24 cellular contexts compared by ENCODE assay signal in genomic region chr4:92566284-92566683, GRCh38.
"Had no signal": no experiment of that assay in that cellular context is flagged by ENCODE, and none has a peak within 500 bp of the region (broad histone marks: within the 10 kb centered on the region; RNA-seq: fewer than 3 reads in every experiment).

No MANE protein-coding gene starts in this region.

- ATAC-seq: esophagus mucosa; gastrocnemius medialis; left cardiac atrium; lower lobe of right lung; stimulated activated naive B cell treated with anti-CD40 and anti-IgM and Interleukin-4, amounts not matched to agents 10 μg/mL and 1 μg/mL and 100 μg/mL, for 72 hours; stimulated activated naive CD8-positive, alpha-beta T cell treated with anti-CD3 and anti-CD28 coated beads, Interleukin-15, amount 100 ng/mL, for 72 hours had no signal

- H3K36me3 ChIP-seq: colonic mucosa, gastrocnemius medialis, left ventricle myocardium inferior, lower lobe of right lung, right atrium auricular region, sigmoid colon, tibial artery, upper lobe of left lung, uterus had no signal

- H3K4me3 ChIP-seq: colonic mucosa, gastrocnemius medialis, left ventricle myocardium inferior, lower lobe of right lung, right atrium auricular region, sigmoid colon, skin epidermis, tibial artery, upper lobe of left lung, uterus had no signal

- FAIRE-seq: keratinocyte had no signal

- H3K4me1 ChIP-seq: colonic mucosa, gastrocnemius medialis, left ventricle myocardium inferior, lower lobe of right lung, parathyroid adenoma, right atrium auricular region, sigmoid colon, tibial artery, upper lobe of left lung, uterus had no signal

- H3K27me3 ChIP-seq: colonic mucosa, dorsolateral prefrontal cortex, gastrocnemius medialis, right atrium auricular region, sigmoid colon, tibial artery, upper lobe of left lung, uterus had no signal

- H3K9ac ChIP-seq: parathyroid adenoma had no signal

- DNase-seq: cerebellar nuclear complex; colonic mucosa; dorsolateral prefrontal cortex; effector CD8-positive, alpha-beta T cell; gastrocnemius medialis; glutamatergic neuron; left cardiac atrium; left ventricle myocardium inferior; lower lobe of right lung; mesenchymal stem cell; naive B cell; sigmoid colon; stimulated activated CD4-positive, alpha-beta T cell treated with anti-CD3 and anti-CD28 coated beads, Interleukin-2, amount 100 ng/mL, for 24 hours; stimulated activated CD4-positive, alpha-beta T cell treated with anti-CD3 and anti-CD28 coated beads, Interleukin-4, amount 100 ng/mL, for 4 hours; stimulated activated naive B cell treated with anti-CD40 and anti-IgM and Interleukin-4, amounts not matched to agents 10 μg/mL and 1 μg/mL and 100 μg/mL, for 72 hours; stimulated activated naive CD8-positive, alpha-beta T cell treated with anti-CD3 and anti-CD28 coated beads, Interleukin-15, amount 100 ng/mL, for 72 hours; tibial artery; upper lobe of left lung; uterus had no signal

- H3K27ac ChIP-seq: colonic mucosa, gastrocnemius medialis, left ventricle myocardium inferior, lower lobe of right lung, parathyroid adenoma, right atrium auricular region, sigmoid colon, skin epidermis, tibial artery, upper lobe of left lung, uterus had no signal

- H2AFZ ChIP-seq: parathyroid adenoma had no signal

- H3K9me3 ChIP-seq: colonic mucosa, gastrocnemius medialis, lower lobe of right lung, sigmoid colon, tibial artery, uterus had no signal

- H3K79me2 ChIP-seq: parathyroid adenoma had no signal
